10 cellular contexts compared by ENCODE assay signal in the genomic region with DNA sequence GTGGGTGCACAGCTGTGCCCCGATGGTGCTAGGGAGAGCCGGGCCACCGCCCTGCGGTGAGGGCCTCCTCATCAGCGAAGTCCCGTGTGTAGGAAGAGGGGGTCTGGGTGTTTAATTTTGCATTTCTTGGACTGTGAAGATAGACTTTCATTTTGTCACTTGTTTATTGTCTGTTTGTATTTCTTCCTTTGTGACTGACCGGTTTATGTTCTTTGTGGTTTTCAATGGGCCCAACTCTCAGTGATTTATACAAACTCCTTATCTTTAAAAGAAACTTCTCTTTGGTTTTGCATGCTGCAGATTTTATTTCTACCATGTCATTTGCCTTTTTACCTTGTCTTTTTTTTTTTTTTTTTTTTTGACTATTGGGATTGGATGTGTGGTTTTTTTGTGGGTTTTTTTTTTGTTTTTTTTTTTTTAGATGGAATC.
A peak's percentile ranks its signal among the peaks of the same experiment; 100 is the strongest.
DNase-seq lines count a peak whose midpoint lies in the region; ATAC-seq, FAIRE-seq and TF ChIP-seq lines count a peak whose summit lies in the region.
"Had no signal": no experiment of that assay in that cellular context is flagged by ENCODE, and none has a peak within 500 bp of the region (broad histone marks: within the 10 kb centered on the region; RNA-seq: fewer than 3 reads in every experiment).

No MANE protein-coding gene starts in this region.

- DNase-seq in EL (peak; percentile 37), amniotic epithelial cell (ENCODE audit: low read depth) (peak; percentile 75), iris pigment epithelial cell (ENCODE audit: low read depth) (peak; percentile 52), D341Med (ENCODE audit: low spot score) (no peak), RCC 7860 (ENCODE audit: low spot score) (no peak)
- DNase-seq in stimulated activated effector memory CD8-positive, alpha-beta T cell treated with anti-CD3 and anti-CD28 coated beads, Interleukin-12 subunit alpha, Interleukin-12 subunit beta, amount 100 ng/mL, for 72 hours (ENCODE audit: low spot score in 2 of 2), result no peak
- DNase-seq in activated CD8-positive, alpha-beta T cell treated with anti-CD3 and anti-CD28 coated beads for 36 hours, result no peak
- DNase-seq in activated naive CD4-positive, alpha-beta T cell treated with anti-CD3 and anti-CD28 coated beads, Interleukin-2, amount 50 U/mL, for 16 hours, result no peak
- DNase-seq: H7 had no signal

- TF ChIP-seq CTCF in activated CD8-positive, alpha-beta T cell treated with anti-CD3 and anti-CD28 coated beads for 36 hours (IDR thresholded peaks at IDR 0.05), result no peak

- H3K9me3 Mint-ChIP-seq in stimulated activated effector memory CD8-positive, alpha-beta T cell treated with anti-CD3 and anti-CD28 coated beads, Interleukin-12 subunit alpha, Interleukin-12 subunit beta, amount 100 ng/mL, for 72 hours, result no peaks in the 10 kb centered on the region
- no peaks in the 10 kb centered on the region for H3K9me3 Mint-ChIP-seq in activated CD8-positive, alpha-beta T cell treated with anti-CD3 and anti-CD28 coated beads for 36 hours
- H3K9me3 Mint-ChIP-seq: activated naive CD4-positive, alpha-beta T cell treated with anti-CD3 and anti-CD28 coated beads, Interleukin-2, amount 50 U/mL, for 72 hours had no signal

- CTCF ChIA-PET in activated CD8-positive, alpha-beta T cell treated with anti-CD3 and anti-CD28 coated beads for 36 hours (lab: Charles Lee), result no interaction called here

- H3K4me3 Mint-ChIP-seq in stimulated activated effector memory CD8-positive, alpha-beta T cell treated with anti-CD3 and anti-CD28 coated beads, Interleukin-12 subunit alpha, Interleukin-12 subunit beta, amount 100 ng/mL, for 72 hours, result no peak overlapping the region
- no peak overlapping the region for H3K4me3 Mint-ChIP-seq in activated CD8-positive, alpha-beta T cell treated with anti-CD3 and anti-CD28 coated beads for 36 hours

- intact Hi-C loops in activated CD8-positive, alpha-beta T cell treated with anti-CD3 and anti-CD28 coated beads for 36 hours (cut with micrococcal nuclease), result loop anchor here (10.0 kb wide), 1 partner anchor 355 kb away; no protein-coding TSS in a partner anchor

- H3K36me3 Mint-ChIP-seq in stimulated activated effector memory CD8-positive, alpha-beta T cell treated with anti-CD3 and anti-CD28 coated beads, Interleukin-12 subunit alpha, Interleukin-12 subunit beta, amount 100 ng/mL, for 72 hours, result no peaks in the 10 kb centered on the region
- H3K36me3 Mint-ChIP-seq in activated CD8-positive, alpha-beta T cell treated with anti-CD3 and anti-CD28 coated beads for 36 hours (ENCODE audit: low read depth), result no peaks in the 10 kb centered on the region
- H3K36me3 Mint-ChIP-seq: activated naive CD4-positive, alpha-beta T cell treated with anti-CD3 and anti-CD28 coated beads, Interleukin-2, amount 50 U/mL, for 72 hours had no signal

- POLR2A ChIA-PET in activated CD8-positive, alpha-beta T cell treated with anti-CD3 and anti-CD28 coated beads for 36 hours (lab: Charles Lee), result no interaction called here

- FAIRE-seq in RCC 7860 (lab: Jason Lieb, UNC), result no peak

- H3K27ac Mint-ChIP-seq in stimulated activated effector memory CD8-positive, alpha-beta T cell treated with anti-CD3 and anti-CD28 coated beads, Interleukin-12 subunit alpha, Interleukin-12 subunit beta, amount 100 ng/mL, for 72 hours, result peak overlapping the region; percentile 37
- no peak overlapping the region for H3K27ac Mint-ChIP-seq in activated CD8-positive, alpha-beta T cell treated with anti-CD3 and anti-CD28 coated beads for 36 hours
- H3K27ac Mint-ChIP-seq: activated naive CD4-positive, alpha-beta T cell treated with anti-CD3 and anti-CD28 coated beads, Interleukin-2, amount 50 U/mL, for 72 hours had no signal

- ATAC-seq in stimulated activated effector memory CD8-positive, alpha-beta T cell treated with anti-CD3 and anti-CD28 coated beads, Interleukin-12 subunit alpha, Interleukin-12 subunit beta, amount 100 ng/mL, for 72 hours, result no peak
- no peak for ATAC-seq in activated CD8-positive, alpha-beta T cell treated with anti-CD3 and anti-CD28 coated beads for 36 hours

- no peaks in the 10 kb centered on the region for H3K4me1 Mint-ChIP-seq in stimulated activated effector memory CD8-positive, alpha-beta T cell treated with anti-CD3 and anti-CD28 coated beads, Interleukin-12 subunit alpha, Interleukin-12 subunit beta, amount 100 ng/mL, for 72 hours
- peaks cover 14% of the 10 kb centered on the region for H3K4me1 Mint-ChIP-seq in activated CD8-positive, alpha-beta T cell treated with anti-CD3 and anti-CD28 coated beads for 36 hours (ENCODE audit: low read depth)

- H3K27me3 Mint-ChIP-seq in activated CD8-positive, alpha-beta T cell treated with anti-CD3 and anti-CD28 coated beads for 36 hours, result no peaks in the 10 kb centered on the region

Comparison
In these comparisons a context has a peak if more than half of its experiments do, and no peak if none do; other contexts are left out.
1. DNase-seq: peak in EL (single experiment), amniotic epithelial cell (single experiment) and iris pigment epithelial cell (single experiment); none in stimulated activated effector memory CD8-positive, alpha-beta T cell treated with anti-CD3 and anti-CD28 coated beads, Interleukin-12 subunit alpha, Interleukin-12 subunit beta, amount 100 ng/mL, for 72 hours (0 of 2), D341Med (single experiment), RCC 7860 (single experiment), activated CD8-positive, alpha-beta T cell treated with anti-CD3 and anti-CD28 coated beads for 36 hours (single experiment) and activated naive CD4-positive, alpha-beta T cell treated with anti-CD3 and anti-CD28 coated beads, Interleukin-2, amount 50 U/mL, for 16 hours (single experiment).